16 cellular contexts compared by ENCODE assay signal in genomic region chr7:7956531-7957221, GRCh38. TPM values are rescaled to one million over a fixed set of nuclear protein-coding genes. Genes with fewer than 3 reads are reported as not detected.
DNase-seq lines count a peak whose midpoint lies in the region; ATAC-seq, FAIRE-seq and TF ChIP-seq lines count a peak whose summit lies in the region.
"Had no signal": no experiment of that assay in that cellular context is flagged by ENCODE, and none has a peak within 500 bp of the region (broad histone marks: within the 10 kb centered on the region; RNA-seq: fewer than 3 reads in every experiment).

No MANE protein-coding gene starts in this region.

- intact Hi-C loops in cardiac septum (cut with DNase I): no loop called here

- FAIRE-seq in D721Med (lab: Jason Lieb, UNC): peak; percentile 25

- no peak overlapping the region for H3K27ac ChIP-seq in caudate nucleus (ENCODE audit: low read depth, low read length)
- H3K27ac ChIP-seq: body of pancreas had no signal

- DNase-seq in D721Med (ENCODE audit: insufficient read length, low spot score) (no peak), LoVo (ENCODE audit: low spot score) (peak; percentile 22), dedifferentiated amniotic fluid mesenchymal stem cell (ENCODE audit: extremely low spot score) (peak; percentile 65), myocyte (ENCODE audit: low read depth) (peak; percentile 9), caudate nucleus (lab: John Stamatoyannopoulos, UW) (no peak), cardiac septum (ENCODE audit: low spot score) (no peak)
- no peak for DNase-seq in activated CD4-positive, alpha-beta T cell treated with anti-CD3 and anti-CD28 coated beads for 1 hour
- DNase-seq: activated CD4-positive, alpha-beta T cell treated with anti-CD3 and anti-CD28 coated beads, Interleukin-2, amount 50 U/mL, for 4 hours; body of pancreas; KBM-7; NCI-H2107; retina; stimulated activated CD4-positive, alpha-beta T cell treated with anti-CD3 and anti-CD28 coated beads, Interleukin-4, amount 100 ng/mL, for 1 hour; stimulated activated naive B cell treated with anti-CD40 and anti-IgM and Interleukin-4, amounts not matched to agents 10 μg/mL and 1 μg/mL and 100 μg/mL, for 72 hours; T-helper 2 cell had no signal

- no peak for TF ChIP-seq CTCF in D721Med (IDR thresholded peaks at IDR 0.05; ENCODE audit: insufficient read depth, missing control alignments)

- no peak for ATAC-seq in HG03520 (IDR thresholded peaks at IDR 0.05; ENCODE audit: unreplicated experiment)
- ATAC-seq: body of pancreas; stimulated activated naive B cell treated with anti-CD40 and anti-IgM and Interleukin-4, amounts not matched to agents 10 μg/mL and 1 μg/mL and 100 μg/mL, for 72 hours had no signal

RNA-seq across cellular contexts. Expression of gene GLCCI1, which starts 11.9 kb away (rescaled TPM):
- total RNA-seq in myocyte: 3.6 and 8.6 TPM in 2 replicates
- polyA plus RNA-seq in myocyte (2012): 3.3 TPM
- 5.1 TPM for total RNA-seq in cardiac septum

Comparison
In these comparisons a context has a peak if more than half of its experiments do, and no peak if none do; other contexts are left out.
1. DNase-seq: peak in LoVo (single experiment), dedifferentiated amniotic fluid mesenchymal stem cell (single experiment) and myocyte (single experiment); none in D721Med (single experiment), activated CD4-positive, alpha-beta T cell treated with anti-CD3 and anti-CD28 coated beads for 1 hour (single experiment), caudate nucleus (0 of 61) and cardiac septum (single experiment).